Comparison of ENCODE assay signal across 29 cellular contexts in the genomic region with DNA sequence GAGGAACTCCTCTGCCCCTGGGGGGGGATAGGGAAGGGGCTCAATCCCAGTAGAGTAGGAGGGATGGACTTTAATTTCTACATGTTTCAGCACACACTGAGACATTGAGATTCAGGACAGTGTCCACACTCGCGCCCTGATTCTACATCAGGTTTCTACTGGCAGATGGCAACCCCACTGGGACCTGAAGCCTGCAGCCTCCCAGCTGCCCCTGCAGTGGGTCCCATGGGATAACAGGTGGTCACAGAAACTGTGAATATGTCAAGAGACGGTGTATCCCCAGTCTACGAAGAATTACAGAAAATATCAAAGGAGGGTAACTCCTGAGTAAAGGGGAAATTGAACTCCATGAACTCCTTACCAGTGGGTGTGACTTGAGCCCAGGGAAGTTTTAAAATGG. TPM values are rescaled to one million over a fixed set of nuclear protein-coding genes. Genes with fewer than 3 reads are reported as not detected.
DNase-seq lines count a peak whose midpoint lies in the region; ATAC-seq, FAIRE-seq and TF ChIP-seq lines count a peak whose summit lies in the region.
"Had no signal": no experiment of that assay in that cellular context is flagged by ENCODE, and none has a peak within 500 bp of the region (broad histone marks: within the 10 kb centered on the region; RNA-seq: fewer than 3 reads in every experiment).

No MANE protein-coding gene starts in this region.

- no peaks in the 10 kb centered on the region for H4K20me1 ChIP-seq in DOHH2 (ENCODE audit: control insufficient read depth, insufficient read depth, low read depth, low read length)

- no peak overlapping the region for H3K9ac ChIP-seq in kidney (ENCODE audit: low read length in 2 of 2)

- no peak for TF ChIP-seq POLR2A in transverse colon (IDR thresholded peaks at IDR 0.05)

- no peak for FAIRE-seq in kidney (lab: Jason Lieb, UNC)
- FAIRE-seq: A549, colon, endometrium, G401.6 had no signal

- peaks cover 15% of the 10 kb centered on the region for H3F3A ChIP-seq in DOHH2 (ENCODE audit: control insufficient read depth, insufficient read depth)

- H3K9me2 ChIP-seq in DOHH2 (replicated peaks; ENCODE audit: control insufficient read depth, low read length) = no peaks in the 10 kb centered on the region

- H3K4me3 ChIP-seq in DOHH2 (ENCODE audit: low read length) (peak overlapping the region; percentile 90), kidney (ENCODE audit: low read length in 2 of 2) (no peak overlapping the region), transverse colon (no peak overlapping the region)
- H3K4me3 ChIP-seq: A549, body of pancreas, ovary, suprapubic skin had no signal

- intact Hi-C loops in kidney (cut with DNase I) (no loop called here), transverse colon (cut with DNase I; ENCODE audit: low total_unique reads) (no loop called here), Right ventricle myocardium superior (cut with DNase I) (no loop called here)

- no peak for ATAC-seq in Right ventricle myocardium superior (ENCODE audit: poor library complexity)
- ATAC-seq: A549; body of pancreas; left cardiac atrium; naive thymus-derived CD4-positive, alpha-beta T cell; Panc1; right cardiac atrium had no signal

- peak overlapping the region; percentile 90 for H3K4me2 ChIP-seq in DOHH2 (ENCODE audit: low read length)
- H3K4me2 ChIP-seq: A549 had no signal

- peaks cover 33% of the 10 kb centered on the region for H3K36me3 ChIP-seq in DOHH2 (ENCODE audit: control insufficient read depth, low read length)
- no peaks in the 10 kb centered on the region for H3K36me3 ChIP-seq in kidney (ENCODE audit: control insufficient read depth in 1 of 2, insufficient read depth in 2 of 2, low read length in 2 of 2)
- H3K36me3 ChIP-seq in transverse colon = no peaks in the 10 kb centered on the region
- H3K36me3 ChIP-seq: ovary, suprapubic skin had no signal

- TF ChIP-seq CTCF in DOHH2 (IDR thresholded peaks at IDR 0.05; ENCODE audit: low read depth, low read length, poor library complexity, severe bottlenecking) (no peak), kidney (IDR thresholded peaks at IDR 0.05; ENCODE audit: borderline replicate concordance, extremely low read depth, insufficient read depth) (no peak), transverse colon (IDR thresholded peaks at IDR 0.05) (no peak)

- peak overlapping the region; percentile 64 for H3K27ac ChIP-seq in DOHH2 (ENCODE audit: low read depth, low read length)
- H3K27ac ChIP-seq in kidney (ENCODE audit: low read depth in 2 of 2, low read length in 2 of 2) = no peak overlapping the region
- H3K27ac ChIP-seq in transverse colon = no peak overlapping the region
- H3K27ac ChIP-seq: A549, body of pancreas, ovary, suprapubic skin had no signal

- H3K27me3 ChIP-seq in DOHH2 (ENCODE audit: control insufficient read depth, low read length) (no peaks in the 10 kb centered on the region), transverse colon (peaks cover 35% of the 10 kb centered on the region)
- H3K27me3 ChIP-seq: ovary had no signal

- 83 to 100% methylated on average over 2 to 4 of the region's 4 CpGs for WGBS in transverse colon (ENCODE audit: low coverage in 1 of 2), 2 donors

- H3K79me2 ChIP-seq in DOHH2 (ENCODE audit: control insufficient read depth, low read length) = peaks cover 43% of the 10 kb centered on the region

- DNase-seq in NCI-H2107 treated with DMSO at 0.1 percent for 48 hours (lab: John Stamatoyannopoulos, UW; ENCODE audit: unreplicated experiment) (peak; percentile 74), NCI-H2107 (lab: John Stamatoyannopoulos, UW) (no peak), NCI-H69 (lab: John Stamatoyannopoulos, UW) (peak; percentile 86), kidney (peak; percentile 14), transverse colon (no peak), Right ventricle myocardium superior (no peak)
- no peak for DNase-seq in stimulated activated CD4-positive, alpha-beta T cell treated with anti-CD3 and anti-CD28 coated beads, Interleukin-2, amount 100 ng/mL, for 48 hours
- DNase-seq: activated CD4-positive, CD25-positive, alpha-beta regulatory T cell; activated naive CD8-positive, alpha-beta T cell treated with anti-CD3 and anti-CD28 coated beads for 36 hours; body of pancreas; Calu3; left cardiac atrium; mesendoderm; MM.1S; NCI-H1930; NCI-H774 had no signal

- in situ Hi-C loops in transverse colon (cut with MboI; ENCODE audit: low pct_ligation_motif_present in 1 of 4, low pct_unique_long_range_greater_than_20kb in 1 of 4, low sequenced_read_pairs in 3 of 4) = no loop called here

- H3K9me3 ChIP-seq in DOHH2 (ENCODE audit: control insufficient read depth, insufficient read depth, low read length) (no peaks in the 10 kb centered on the region), kidney (ENCODE audit: control insufficient read depth in 1 of 2, low read length in 2 of 2) (no peaks in the 10 kb centered on the region), transverse colon (no peaks in the 10 kb centered on the region)
- H3K9me3 ChIP-seq: body of pancreas, ovary, suprapubic skin had no signal

- H3K4me1 ChIP-seq in DOHH2 (ENCODE audit: control insufficient read depth, low read length) = peaks cover 77% of the 10 kb centered on the region
- H3K4me1 ChIP-seq in kidney (ENCODE audit: control insufficient read depth in 1 of 2, insufficient read depth in 1 of 2, low read depth in 1 of 2, low read length in 2 of 2) = peaks cover 0 to 2% of the 10 kb centered on the region in 2 donors
- peaks cover 0 to 11% (median 9%) of the 10 kb centered on the region in 4 donors for H3K4me1 ChIP-seq in transverse colon

- TF ChIP-seq EP300 in transverse colon (IDR thresholded peaks at IDR 0.05; ENCODE audit: low read depth) = no peak

RNA-seq across cellular contexts. Expression of gene TERT, which starts 2.4 kb away (rescaled TPM):
- total RNA-seq in kidney (0.91 TPM), transverse colon (not detected), Right ventricle myocardium superior (not detected)
- not detected for polyA plus RNA-seq in kidney (ENCODE audit: insufficient read depth, low read depth, low replicate concordance)
- total RNA-seq: body of pancreas, fibroblast of lung, left cardiac atrium, right cardiac atrium, suprapubic skin had no signal
- polyA plus RNA-seq: BJ, fibroblast of lung, IgD-negative memory B cell, ovary, right cardiac atrium had no signal

RNA-seq across cellular contexts. Expression of gene CLPTM1L, which starts 47.7 kb away (rescaled TPM):
- total RNA-seq in kidney (96.6 TPM), transverse colon (100 to 1,000 TPM in 2 of 4 donors, 10 to 100 TPM in 2; 78.0 to 143 (median 104) TPM), Right ventricle myocardium superior (30.4 TPM)
- 135 TPM for polyA plus RNA-seq in kidney (ENCODE audit: insufficient read depth, low read depth, low replicate concordance)

Comparison
In these comparisons a context has a peak if more than half of its experiments do, and no peak if none do; other contexts are left out.
1. DNase-seq: peak in NCI-H2107 treated with DMSO at 0.1 percent for 48 hours (single experiment), NCI-H69 (single experiment) and kidney (single experiment); none in NCI-H2107 (single experiment), transverse colon (single experiment), stimulated activated CD4-positive, alpha-beta T cell treated with anti-CD3 and anti-CD28 coated beads, Interleukin-2, amount 100 ng/mL, for 48 hours (0 of 2) and Right ventricle myocardium superior (single experiment).